In genomic region chr14:74242055-74243042, GRCh38 we compare ENCODE assay signal across 15 cellular contexts. TPM values are rescaled to one million over a fixed set of nuclear protein-coding genes. Genes with fewer than 3 reads are reported as not detected.
A peak's percentile ranks its signal among the peaks of the same experiment; 100 is the strongest.
DNase-seq lines count a peak whose midpoint lies in the region; ATAC-seq lines count a peak whose summit lies in the region.
"Had no signal": no experiment of that assay in that cellular context is flagged by ENCODE, and none has a peak within 500 bp of the region (broad histone marks: within the 10 kb centered on the region; RNA-seq: fewer than 3 reads in every experiment).

No MANE protein-coding gene starts in this region.

- no peaks in the 10 kb centered on the region for H3K36me3 Mint-ChIP-seq in activated T-cell treated with anti-CD3 and anti-CD28 coated beads, Interleukin-2, amount 50 U/mL, for 4 hours (ENCODE audit: insufficient read depth)
- no peaks in the 10 kb centered on the region for H3K36me3 Mint-ChIP-seq in stimulated activated memory B cell treated with anti-CD40 and anti-IgM and Interleukin-4, amounts not matched to agents 10 μg/mL and 1 μg/mL and 100 μg/mL, for 72 hours
- H3K36me3 Mint-ChIP-seq in activated CD4-positive, alpha-beta T cell treated with anti-CD3 and anti-CD28 coated beads, Interleukin-2, amount 10 ng/mL, durations not matched to agents 7 days and 5 days (ENCODE audit: low read depth): no peaks in the 10 kb centered on the region
- H3K36me3 Mint-ChIP-seq: mesothelial cell of epicardium had no signal

- H3K4me1 Mint-ChIP-seq in activated T-cell treated with anti-CD3 and anti-CD28 coated beads, Interleukin-2, amount 50 U/mL, for 4 hours (ENCODE audit: low read depth): peaks cover 22% of the 10 kb centered on the region
- peaks cover 34% of the 10 kb centered on the region for H3K4me1 Mint-ChIP-seq in stimulated activated memory B cell treated with anti-CD40 and anti-IgM and Interleukin-4, amounts not matched to agents 10 μg/mL and 1 μg/mL and 100 μg/mL, for 72 hours
- H3K4me1 Mint-ChIP-seq in activated CD4-positive, alpha-beta T cell treated with anti-CD3 and anti-CD28 coated beads, Interleukin-2, amount 10 ng/mL, durations not matched to agents 7 days and 5 days: peaks cover 18% of the 10 kb centered on the region

- DNase-seq in activated T-cell treated with anti-CD3 and anti-CD28 coated beads, Interleukin-2, amount 50 U/mL, for 4 hours: no peak
- DNase-seq in activated T-cell treated with anti-CD3 and anti-CD28 coated beads for 4 hours (no peak), astrocyte of the hippocampus (ENCODE audit: low read depth, low spot score) (peak; percentile 18), left kidney (ENCODE audit: low read depth, low spot score) (peak; percentile 26), GM19238 (ENCODE audit: insufficient read length, low spot score) (no peak), putamen (ENCODE audit: low spot score) (no peak)
- no peak for DNase-seq in activated CD4-positive, alpha-beta T cell treated with anti-CD3 and anti-CD28 coated beads, Interleukin-2, amount 10 ng/mL, durations not matched to agents 7 days and 5 days
- DNase-seq: adrenal gland, gastrocnemius medialis, NCI-H1092, NCI-H2171 had no signal

- POLR2A ChIA-PET in activated CD4-positive, alpha-beta T cell treated with anti-CD3 and anti-CD28 coated beads, Interleukin-2, amount 10 ng/mL, durations not matched to agents 7 days and 5 days (lab: Charles Lee): no interaction called here

- H3K27me3 Mint-ChIP-seq in activated T-cell treated with anti-CD3 and anti-CD28 coated beads, Interleukin-2, amount 50 U/mL, for 4 hours (ENCODE audit: low read depth): peaks cover 83% of the 10 kb centered on the region
- peaks cover 97% of the 10 kb centered on the region for H3K27me3 Mint-ChIP-seq in stimulated activated memory B cell treated with anti-CD40 and anti-IgM and Interleukin-4, amounts not matched to agents 10 μg/mL and 1 μg/mL and 100 μg/mL, for 72 hours
- H3K27me3 Mint-ChIP-seq in activated CD4-positive, alpha-beta T cell treated with anti-CD3 and anti-CD28 coated beads, Interleukin-2, amount 10 ng/mL, durations not matched to agents 7 days and 5 days: peaks cover 84% of the 10 kb centered on the region

- H3K27ac Mint-ChIP-seq in stimulated activated memory B cell treated with anti-CD40 and anti-IgM and Interleukin-4, amounts not matched to agents 10 μg/mL and 1 μg/mL and 100 μg/mL, for 72 hours: peak overlapping the region; percentile 5
- no peak overlapping the region for H3K27ac Mint-ChIP-seq in activated CD4-positive, alpha-beta T cell treated with anti-CD3 and anti-CD28 coated beads, Interleukin-2, amount 10 ng/mL, durations not matched to agents 7 days and 5 days
- H3K27ac Mint-ChIP-seq: mesothelial cell of epicardium had no signal

- CTCF ChIA-PET in activated CD4-positive, alpha-beta T cell treated with anti-CD3 and anti-CD28 coated beads, Interleukin-2, amount 10 ng/mL, durations not matched to agents 7 days and 5 days (lab: Charles Lee): interaction anchor here (1.3 kb wide), 1 partner anchor 9 kb away, joined by 3 read pairs; no protein-coding TSS in a partner anchor

- peak overlapping the region; percentile 54 for H3K4me3 Mint-ChIP-seq in activated T-cell treated with anti-CD3 and anti-CD28 coated beads, Interleukin-2, amount 50 U/mL, for 4 hours
- H3K4me3 Mint-ChIP-seq in stimulated activated memory B cell treated with anti-CD40 and anti-IgM and Interleukin-4, amounts not matched to agents 10 μg/mL and 1 μg/mL and 100 μg/mL, for 72 hours: peak overlapping the region; percentile 27
- H3K4me3 Mint-ChIP-seq in activated CD4-positive, alpha-beta T cell treated with anti-CD3 and anti-CD28 coated beads, Interleukin-2, amount 10 ng/mL, durations not matched to agents 7 days and 5 days: no peak overlapping the region

- no peaks in the 10 kb centered on the region for H3K9me3 Mint-ChIP-seq in activated T-cell treated with anti-CD3 and anti-CD28 coated beads, Interleukin-2, amount 50 U/mL, for 4 hours
- no peaks in the 10 kb centered on the region for H3K9me3 Mint-ChIP-seq in stimulated activated memory B cell treated with anti-CD40 and anti-IgM and Interleukin-4, amounts not matched to agents 10 μg/mL and 1 μg/mL and 100 μg/mL, for 72 hours
- no peaks in the 10 kb centered on the region for H3K9me3 Mint-ChIP-seq in activated CD4-positive, alpha-beta T cell treated with anti-CD3 and anti-CD28 coated beads, Interleukin-2, amount 10 ng/mL, durations not matched to agents 7 days and 5 days
- H3K9me3 Mint-ChIP-seq: mesothelial cell of epicardium had no signal

- no peak for ATAC-seq in activated T-cell treated with anti-CD3 and anti-CD28 coated beads, Interleukin-2, amount 50 U/mL, for 4 hours
- ATAC-seq in stimulated activated memory B cell treated with anti-CD40 and anti-IgM and Interleukin-4, amounts not matched to agents 10 μg/mL and 1 μg/mL and 100 μg/mL, for 72 hours: no peak
- ATAC-seq: gastrocnemius medialis had no signal

RNA-seq across cellular contexts. Expression of gene VSX2, which starts 3.1 kb away (rescaled TPM):
- total RNA-seq in activated T-cell treated with anti-CD3 and anti-CD28 coated beads, Interleukin-2, amount 50 U/mL, for 4 hours: not detected
- total RNA-seq in activated CD4-positive, alpha-beta T cell treated with anti-CD3 and anti-CD28 coated beads, Interleukin-2, amount 10 ng/mL, durations not matched to agents 7 days and 5 days: not detected
- total RNA-seq: adrenal gland, gastrocnemius medialis, mesothelial cell of epicardium, Peyer's patch, posterior vena cava had no signal

Comparison
In these comparisons a context has a peak if more than half of its experiments do, and no peak if none do; other contexts are left out.
1. DNase-seq: peak in astrocyte of the hippocampus (single experiment) and left kidney (single experiment); none in activated T-cell treated with anti-CD3 and anti-CD28 coated beads, Interleukin-2, amount 50 U/mL, for 4 hours (single experiment), activated T-cell treated with anti-CD3 and anti-CD28 coated beads for 4 hours (single experiment), GM19238 (single experiment), activated CD4-positive, alpha-beta T cell treated with anti-CD3 and anti-CD28 coated beads, Interleukin-2, amount 10 ng/mL, durations not matched to agents 7 days and 5 days (single experiment) and putamen (single experiment).